ENCODE assay signal across 1 cellular context in genomic region chr7:44084695-44085094, GRCh38.
TF ChIP-seq lines count a peak whose summit lies in the region.

No MANE protein-coding gene starts in this region.

TF ChIP-seq in HepG2, 621 proteins besides CTCF, POLR2A, EP300 and RAD21:
- TF ChIP-seq TFDP2 (CRISPR knock-in tag; IDR thresholded peaks at IDR 0.05), result no peak
- no peak for TF ChIP-seq SMYD3 (CRISPR knock-in tag; IDR thresholded peaks at IDR 0.05)
- no peak for TF ChIP-seq XBP1 (CRISPR knock-in tag; IDR thresholded peaks at IDR 0.05)
- no peak for TF ChIP-seq ZNF446 (CRISPR knock-in tag; IDR thresholded peaks at IDR 0.05)
- TF ChIP-seq LBX2 (CRISPR knock-in tag; IDR thresholded peaks at IDR 0.05; ENCODE audit: borderline replicate concordance), result no peak
- TF ChIP-seq MYPOP (CRISPR knock-in tag; IDR thresholded peaks at IDR 0.05), result no peak
- no peak for TF ChIP-seq ZNF75D (CRISPR knock-in tag; IDR thresholded peaks at IDR 0.05; ENCODE audit: borderline replicate concordance)
- TF ChIP-seq ZNF383 (CRISPR knock-in tag; IDR thresholded peaks at IDR 0.05; ENCODE audit: borderline replicate concordance), result no peak
- no peak for TF ChIP-seq SALL1 (CRISPR knock-in tag; IDR thresholded peaks at IDR 0.05)
- TF ChIP-seq ZNF549 (CRISPR knock-in tag; IDR thresholded peaks at IDR 0.05), result no peak
- TF ChIP-seq ATF2 (CRISPR knock-in tag; IDR thresholded peaks at IDR 0.05), result no peak
- TF ChIP-seq ZNF747 (CRISPR knock-in tag; IDR thresholded peaks at IDR 0.05; ENCODE audit: borderline replicate concordance), result no peak
- TF ChIP-seq ADNP (CRISPR knock-in tag; IDR thresholded peaks at IDR 0.05), result no peak
- TF ChIP-seq, protein P1, sequence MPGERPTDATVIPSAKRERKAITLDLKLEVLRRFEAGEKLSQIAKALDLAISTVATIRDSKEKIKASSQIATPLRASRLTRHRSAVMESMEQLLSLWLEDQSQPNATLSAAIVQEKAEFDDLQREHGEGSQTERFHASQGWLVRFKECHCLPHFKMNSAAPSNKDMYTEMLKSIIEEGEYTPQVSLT (CRISPR knock-in tag; IDR thresholded peaks at IDR 0.05; ENCODE audit: borderline replicate concordance, low read depth), result no peak
- TF ChIP-seq ZNF513 (CRISPR knock-in tag; conservative IDR thresholded peaks at IDR 0.05), result no peak
- no peak for TF ChIP-seq FOSL1 (CRISPR knock-in tag; IDR thresholded peaks at IDR 0.05; ENCODE audit: borderline replicate concordance)
- no peak for TF ChIP-seq IKZF1 (IDR thresholded peaks at IDR 0.05)
- TF ChIP-seq HNRNPK (IDR thresholded peaks at IDR 0.05; ENCODE audit: low read depth, low read length, poor library complexity, severe bottlenecking), result no peak
